33 cellular contexts compared by ENCODE assay signal in the genomic region with DNA sequence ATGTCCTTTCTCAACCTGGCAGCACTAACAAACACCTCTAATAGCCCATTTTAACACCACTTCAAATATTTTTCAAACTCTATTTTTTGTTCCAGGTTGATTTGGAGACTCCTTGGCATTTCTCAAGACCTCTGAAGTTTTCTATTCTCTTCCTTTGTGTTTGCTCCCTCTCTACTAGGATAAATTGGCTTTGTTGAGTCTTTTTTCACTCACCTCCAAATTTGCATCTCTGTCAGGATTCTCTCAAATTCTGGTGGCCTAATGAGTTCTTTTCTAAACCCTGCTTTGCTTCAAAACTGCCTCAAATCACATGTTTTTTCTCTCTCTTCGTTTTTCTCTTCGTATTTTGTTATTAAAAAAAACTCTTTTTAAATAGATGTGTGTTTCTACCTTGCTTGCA.
"Had no signal": no experiment of that assay in that cellular context is flagged by ENCODE, and none has a peak within 500 bp of the region (broad histone marks: within the 10 kb centered on the region; RNA-seq: fewer than 3 reads in every experiment).

No MANE protein-coding gene starts in this region.

- H3K36me3 ChIP-seq: brain microvascular endothelial cell, left lung, pancreas, prostate gland, thoracic aorta, uterus had no signal

- ATAC-seq: activated T-cell treated with anti-CD3 and anti-CD28 coated beads, Interleukin-2, amount 50 U/mL, for 4 hours; activated T-helper 17 cell treated with anti-CD3 and anti-CD28 coated beads, Interleukin-2, amount 50 U/mL, for 72 hours; effector memory CD8-positive, alpha-beta T cell; left lung; pancreas; sciatic nerve; stimulated activated effector memory CD8-positive, alpha-beta T cell treated with anti-CD3 and anti-CD28 coated beads, Interleukin-12 subunit alpha, Interleukin-12 subunit beta, amount 100 ng/mL, for 72 hours; T-helper 17 cell had no signal

- H3K36me3 Mint-ChIP-seq: mesothelial cell of epicardium; naive B cell; stimulated activated effector memory CD8-positive, alpha-beta T cell treated with anti-CD3 and anti-CD28 coated beads, Interleukin-12 subunit alpha, Interleukin-12 subunit beta, amount 100 ng/mL, for 72 hours; type B pancreatic cell had no signal

- DNase-seq: activated CD4-positive, alpha-beta memory T cell treated with anti-CD3 and anti-CD28 coated beads, Interleukin-2, amount 10 ng/mL, durations not matched to agents 7 days and 5 days; activated CD4-positive, alpha-beta T cell treated with anti-CD3 and anti-CD28 coated beads for 1 hour; activated CD4-positive, alpha-beta T cell treated with anti-CD3 and anti-CD28 coated beads, Interleukin-2, amount 10 ng/mL, durations not matched to agents 7 days and 5 days; activated gamma-delta T cell treated with Interleukin-2 at 50 U/mL for 16 hours; activated naive CD4-positive, alpha-beta T cell treated with anti-CD3 and anti-CD28 coated beads, Interleukin-2, amount 50 U/mL, for 16 hours; activated T-cell treated with anti-CD3 and anti-CD28 coated beads, Interleukin-2, amount 50 U/mL, for 4 hours; amniotic stem cell; brain microvascular endothelial cell; dorsolateral prefrontal cortex; effector memory CD8-positive, alpha-beta T cell; head of caudate nucleus; hippocampal formation; left lung; naive B cell; nephron progenitor cell; nucleus accumbens; pancreas; retina; stimulated activated CD4-positive, alpha-beta T cell treated with anti-CD3 and anti-CD28 coated beads, Interleukin-4, amount 100 ng/mL, for 24 hours; T-helper 17 cell; T1000; uterus had no signal

- H3K9me3 Mint-ChIP-seq: activated CD4-positive, alpha-beta memory T cell treated with anti-CD3 and anti-CD28 coated beads, Interleukin-2, amount 10 ng/mL, durations not matched to agents 7 days and 5 days; stimulated activated naive CD8-positive, alpha-beta T cell treated with anti-CD3 and anti-CD28 coated beads, Interleukin-15, Interleukin-2, amounts not matched to agents 100 ng/mL and 50 ng/mL, for 24 hours had no signal

- H3K4me3 Mint-ChIP-seq: activated CD4-positive, alpha-beta memory T cell treated with anti-CD3 and anti-CD28 coated beads, Interleukin-2, amount 10 ng/mL, durations not matched to agents 7 days and 5 days; activated CD4-positive, alpha-beta T cell treated with anti-CD3 and anti-CD28 coated beads, Interleukin-2, amount 10 ng/mL, durations not matched to agents 7 days and 5 days; activated T-cell treated with anti-CD3 and anti-CD28 coated beads, Interleukin-2, amount 50 U/mL, for 4 hours; activated T-helper 17 cell treated with anti-CD3 and anti-CD28 coated beads, Interleukin-2, amount 50 U/mL, for 72 hours; effector memory CD8-positive, alpha-beta T cell; mesothelial cell of epicardium; naive B cell; nephron progenitor cell; stimulated activated effector memory CD8-positive, alpha-beta T cell treated with anti-CD3 and anti-CD28 coated beads, Interleukin-12 subunit alpha, Interleukin-12 subunit beta, amount 100 ng/mL, for 72 hours; stimulated activated naive CD8-positive, alpha-beta T cell treated with anti-CD3 and anti-CD28 coated beads, Interleukin-15, Interleukin-2, amounts not matched to agents 100 ng/mL and 50 ng/mL, for 24 hours; T-helper 17 cell; type B pancreatic cell had no signal

- H3K4me1 Mint-ChIP-seq: activated CD4-positive, alpha-beta memory T cell treated with anti-CD3 and anti-CD28 coated beads, Interleukin-2, amount 10 ng/mL, durations not matched to agents 7 days and 5 days; activated CD4-positive, alpha-beta T cell treated with anti-CD3 and anti-CD28 coated beads, Interleukin-2, amount 10 ng/mL, durations not matched to agents 7 days and 5 days; activated T-helper 17 cell treated with anti-CD3 and anti-CD28 coated beads, Interleukin-2, amount 50 U/mL, for 72 hours; naive B cell; nephron progenitor cell; stimulated activated effector memory CD8-positive, alpha-beta T cell treated with anti-CD3 and anti-CD28 coated beads, Interleukin-12 subunit alpha, Interleukin-12 subunit beta, amount 100 ng/mL, for 72 hours; T-helper 17 cell had no signal

- H3K27me3 ChIP-seq: brain microvascular endothelial cell, left lung, pancreas, uterus had no signal

- H3K27ac Mint-ChIP-seq: activated CD4-positive, alpha-beta memory T cell treated with anti-CD3 and anti-CD28 coated beads, Interleukin-2, amount 10 ng/mL, durations not matched to agents 7 days and 5 days; activated CD4-positive, alpha-beta T cell treated with anti-CD3 and anti-CD28 coated beads, Interleukin-2, amount 10 ng/mL, durations not matched to agents 7 days and 5 days; activated T-helper 17 cell treated with anti-CD3 and anti-CD28 coated beads, Interleukin-2, amount 50 U/mL, for 72 hours; effector memory CD8-positive, alpha-beta T cell; mesothelial cell of epicardium; nephron progenitor cell; stimulated activated effector memory CD8-positive, alpha-beta T cell treated with anti-CD3 and anti-CD28 coated beads, Interleukin-12 subunit alpha, Interleukin-12 subunit beta, amount 100 ng/mL, for 72 hours; stimulated activated naive CD8-positive, alpha-beta T cell treated with anti-CD3 and anti-CD28 coated beads, Interleukin-15, Interleukin-2, amounts not matched to agents 100 ng/mL and 50 ng/mL, for 24 hours; T-helper 17 cell; type B pancreatic cell had no signal

- H3K9me3 ChIP-seq: pancreas, prostate gland, thoracic aorta, uterus had no signal

- H3K27me3 Mint-ChIP-seq: activated CD4-positive, alpha-beta memory T cell treated with anti-CD3 and anti-CD28 coated beads, Interleukin-2, amount 10 ng/mL, durations not matched to agents 7 days and 5 days; activated CD4-positive, alpha-beta T cell treated with anti-CD3 and anti-CD28 coated beads, Interleukin-2, amount 10 ng/mL, durations not matched to agents 7 days and 5 days; activated T-helper 17 cell treated with anti-CD3 and anti-CD28 coated beads, Interleukin-2, amount 50 U/mL, for 72 hours; effector memory CD8-positive, alpha-beta T cell; naive B cell; stimulated activated naive CD8-positive, alpha-beta T cell treated with anti-CD3 and anti-CD28 coated beads, Interleukin-15, Interleukin-2, amounts not matched to agents 100 ng/mL and 50 ng/mL, for 24 hours; T-helper 17 cell; type B pancreatic cell had no signal

- H3K4me3 ChIP-seq: coronary artery, dorsolateral prefrontal cortex, left lung, lung, pancreas, prostate gland, skin epidermis, thoracic aorta, uterus had no signal

- H3K4me1 ChIP-seq: left lung, pancreas, prostate gland, uterus had no signal

- H3K27ac ChIP-seq: brain microvascular endothelial cell, coronary artery, dorsolateral prefrontal cortex, left lung, pancreas, prostate gland, skin epidermis, thoracic aorta, uterus had no signal
